ENCODE assay signal across 28 cellular contexts in the genomic region with DNA sequence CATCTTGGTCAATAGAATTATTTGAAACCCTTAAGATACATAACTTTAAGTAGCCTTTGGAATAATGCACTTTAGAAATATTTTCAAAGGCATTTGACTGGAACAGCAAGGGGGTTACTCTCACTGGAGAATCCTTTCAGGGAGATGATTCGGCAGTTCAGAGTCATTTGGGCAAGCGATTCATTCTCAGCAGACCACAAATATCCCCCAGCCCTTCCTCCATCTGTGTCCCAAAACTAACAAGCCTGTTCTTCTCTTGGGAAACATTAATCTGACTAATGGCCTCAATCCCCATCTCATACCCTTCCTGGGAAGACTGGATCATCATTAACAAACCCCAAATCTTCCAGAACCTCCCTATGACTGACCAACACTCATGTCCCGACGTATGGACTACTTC.
"Had no signal": no experiment of that assay in that cellular context is flagged by ENCODE, and none has a peak within 500 bp of the region (broad histone marks: within the 10 kb centered on the region; RNA-seq: fewer than 3 reads in every experiment).

No MANE protein-coding gene starts in this region.

- H3K36me3 ChIP-seq: heart left ventricle, sigmoid colon, stomach, thyroid gland, upper lobe of left lung, vagina, WERI-Rb-1 had no signal

- H3K79me2 ChIP-seq: parathyroid adenoma had no signal

- H3K9ac ChIP-seq: parathyroid adenoma had no signal

- H3K9me3 ChIP-seq: heart left ventricle, psoas muscle, sigmoid colon, stomach, thyroid gland, upper lobe of left lung, vagina had no signal

- DNase-seq: activated CD4-positive, alpha-beta T cell treated with anti-CD3 and anti-CD28 coated beads, Interleukin-2, amount 50 U/mL, for 1 hour; activated CD4-positive, CD25-positive, alpha-beta regulatory T cell treated with anti-CD3 and anti-CD28 coated beads, Interleukin-2, amount 50 U/mL, for 72 hours; activated CD8-positive, alpha-beta T cell treated with anti-CD3 and anti-CD28 coated beads for 36 hours; activated gamma-delta T cell treated with Interleukin-2 at 50 U/mL for 16 hours; activated naive CD4-positive, alpha-beta T cell treated with anti-CD3 and anti-CD28 coated beads, Interleukin-2, amount 50 U/mL, for 16 hours; activated T-cell treated with anti-CD3 and anti-CD28 coated beads, Interleukin-2, amount 50 U/mL, for 4 hours; amniotic stem cell; effector memory CD4-positive, alpha-beta T cell; heart left ventricle; hypothalamus; immature natural killer cell; kidney; left colon; mammary epithelial cell; naive B cell; nephron progenitor cell; psoas muscle; sigmoid colon; stimulated activated CD4-positive, alpha-beta T cell treated with anti-CD3 and anti-CD28 coated beads, Interleukin-1b, Interleukin-23, amount 100 ng/mL, for 48 hours; stimulated activated CD4-positive, alpha-beta T cell treated with anti-CD3 and anti-CD28 coated beads, Interleukin-4, amount 100 ng/mL, for 4 hours; stimulated activated CD8-positive, alpha-beta memory T cell treated with anti-CD3 and anti-CD28 coated beads, Interleukin-4, amount 100 ng/mL, for 48 hours; stomach; thyroid gland; WERI-Rb-1 had no signal

- H3K27me3 ChIP-seq: heart left ventricle, sigmoid colon, stomach, thyroid gland, upper lobe of left lung, vagina had no signal

- H3K4me3 ChIP-seq: heart left ventricle, psoas muscle, sigmoid colon, smooth muscle cell, stomach, thyroid gland, upper lobe of left lung, vagina had no signal

- H3K4me2 ChIP-seq: smooth muscle cell had no signal

- H3K27ac ChIP-seq: heart left ventricle, parathyroid adenoma, psoas muscle, sigmoid colon, stomach, thyroid gland, upper lobe of left lung, vagina, WERI-Rb-1 had no signal

- H3K4me1 ChIP-seq: parathyroid adenoma, psoas muscle, stomach, thyroid gland had no signal
